ENCODE assay signal across 31 cellular contexts in the genomic region with DNA sequence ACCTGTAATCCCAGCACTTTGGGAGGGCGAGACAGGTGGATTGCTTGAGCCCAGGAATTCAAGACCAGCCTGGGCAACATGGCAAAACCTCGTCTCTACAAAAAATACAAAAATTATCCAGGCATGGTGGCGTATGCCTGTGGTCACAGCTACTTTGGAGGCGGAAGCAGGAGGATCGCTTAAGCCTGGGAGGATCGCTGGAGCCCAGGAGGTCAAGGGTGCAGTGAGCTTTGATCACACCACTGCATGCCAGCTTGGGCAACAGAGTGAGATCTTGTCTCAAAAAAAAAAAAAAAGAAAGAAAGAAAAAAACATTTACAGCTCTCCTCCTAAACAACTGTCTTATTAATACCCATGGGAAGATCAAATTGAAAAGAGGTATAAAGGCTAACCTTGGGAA. TPM values are rescaled to one million over a fixed set of nuclear protein-coding genes. Genes with fewer than 3 reads are reported as not detected.
DNase-seq lines count a peak whose midpoint lies in the region; ATAC-seq, FAIRE-seq and TF ChIP-seq lines count a peak whose summit lies in the region.
"Had no signal": no experiment of that assay in that cellular context is flagged by ENCODE, and none has a peak within 500 bp of the region (broad histone marks: within the 10 kb centered on the region; RNA-seq: fewer than 3 reads in every experiment).

No MANE protein-coding gene starts in this region.

- H2AFZ ChIP-seq in H9 (ENCODE audit: low read length) (no peak overlapping the region), H1 (ENCODE audit: low read length) (no peak overlapping the region), neural progenitor cell (replicated peaks) (no peak overlapping the region)

- H3K4ac ChIP-seq in H9 (ENCODE audit: low read depth, low read length) = no peak overlapping the region
- no peak overlapping the region for H3K4ac ChIP-seq in H1 (replicated peaks; ENCODE audit: insufficient read length, low read depth, low read length)

- H3K56ac ChIP-seq in H9 (ENCODE audit: insufficient read length, low read depth, low read length) (no peak overlapping the region), H1 (replicated peaks; ENCODE audit: insufficient read length, low read depth, low read length) (no peak overlapping the region)

- H3K36me3 Mint-ChIP-seq in H9 (ENCODE audit: insufficient read depth in 1 of 3, low read depth in 3 of 3) (no peaks in the 10 kb centered on the region; a peak in 1 of 7 replicates), neural progenitor cell (no peaks in the 10 kb centered on the region)
- H3K36me3 Mint-ChIP-seq: CD14-positive monocyte; CD8-positive, alpha-beta memory T cell had no signal

- H4K5ac ChIP-seq in H9 (ENCODE audit: insufficient read length, low read depth, low read length) (no peak overlapping the region), H1 (ENCODE audit: insufficient read length, low read depth, low read length) (no peak overlapping the region)

- H3K4me2 ChIP-seq in H9 (ENCODE audit: insufficient read depth, insufficient read length, low read length) (no peak overlapping the region), H1 (ENCODE audit: insufficient read depth in 1 of 2, low read depth in 2 of 2, low read length in 2 of 2) (no peak overlapping the region), neural progenitor cell (no peak overlapping the region)
- H3K4me2 ChIP-seq: KMS-11 had no signal

- TF ChIP-seq RAD21 in H1 (IDR thresholded peaks at IDR 0.05 in 1 of 2, conservative IDR thresholded peaks at IDR 0.05 in 1 of 2; ENCODE audit: low read depth in 2 of 2, low read length in 2 of 2) (no peak), liver (IDR thresholded peaks at IDR 0.05) (no peak)

- no peaks in the 10 kb centered on the region for H3K79me1 ChIP-seq in H9 (ENCODE audit: insufficient read depth, low read depth, low read length, poor library complexity, severe bottlenecking)
- no peaks in the 10 kb centered on the region for H3K79me1 ChIP-seq in H1 (ENCODE audit: low read depth, low read length)

- H2BK120ac ChIP-seq in H9 (ENCODE audit: low read depth, low read length, poor library complexity, severe bottlenecking) (no peak overlapping the region), H1 (replicated peaks; ENCODE audit: low read depth, low read length) (no peak overlapping the region)

- H3K4me3 Mint-ChIP-seq in H9 = no peak overlapping the region
- peak overlapping the region; percentile 18 for H3K4me3 Mint-ChIP-seq in neural progenitor cell
- H3K4me3 Mint-ChIP-seq: CD14-positive monocyte; CD8-positive, alpha-beta memory T cell; HFFc6 had no signal

- H3K9me3 ChIP-seq in H9 (ENCODE audit: control insufficient read depth, low read depth, low read length) (no peaks in the 10 kb centered on the region), H1 (ENCODE audit: insufficient read depth in 2 of 2, low read depth in 1 of 2, low read length in 1 of 2) (no peaks in the 10 kb centered on the region), liver (ENCODE audit: control insufficient read depth in 4 of 4, low read length in 3 of 4) (no peaks in the 10 kb centered on the region), neural progenitor cell (ENCODE audit: low read depth) (no peaks in the 10 kb centered on the region), WERI-Rb-1 (ENCODE audit: severe bottlenecking) (no peaks in the 10 kb centered on the region)
- H3K9me3 ChIP-seq: BE2C, HAP-1 had no signal

- H3K9me3 Mint-ChIP-seq in H9 (no peaks in the 10 kb centered on the region), neural progenitor cell (no peaks in the 10 kb centered on the region)
- H3K9me3 Mint-ChIP-seq: CD14-positive monocyte; CD8-positive, alpha-beta memory T cell; HFFc6 had no signal

- H3T11ph ChIP-seq in H9 (ENCODE audit: low read length) = no peak overlapping the region

- TF ChIP-seq CTCF in H9 (conservative IDR thresholded peaks at IDR 0.05) (no peak), H1 (IDR thresholded peaks at IDR 0.05; ENCODE audit: control extremely low read depth in 1 of 3, insufficient read depth in 1 of 3, low read depth in 1 of 3, low read length in 3 of 3) (no peak), liver (IDR thresholded peaks at IDR 0.05; ENCODE audit: low read depth, low read length, missing input control) (no peak), neural progenitor cell (IDR thresholded peaks at IDR 0.05) (no peak), WERI-Rb-1 (IDR thresholded peaks at IDR 0.05; ENCODE audit: low read depth, low read length) (no peak)

- H2BK20ac ChIP-seq in H9 (ENCODE audit: low read depth, low read length, poor library complexity, severe bottlenecking) (no peak overlapping the region), H1 (ENCODE audit: low read length) (peak overlapping the region; percentile 80; the same call in 1 of the 2 replicates)

- H3K79me2 ChIP-seq in H9 (ENCODE audit: insufficient read depth, low read length) = no peaks in the 10 kb centered on the region
- H3K79me2 ChIP-seq in H1 (ENCODE audit: control insufficient read depth in 1 of 2, insufficient read depth in 2 of 2, low read length in 2 of 2) = no peaks in the 10 kb centered on the region
- no peaks in the 10 kb centered on the region for H3K79me2 ChIP-seq in neural progenitor cell (ENCODE audit: low read depth)

- TF ChIP-seq POLR2A in H1 (IDR thresholded peaks at IDR 0.05; ENCODE audit: control extremely low read depth in 1 of 2, low read depth in 2 of 2, low read length in 2 of 2) = no peak

- H3K23me2 ChIP-seq in H9 (ENCODE audit: insufficient read length, low read depth, low read length, poor library complexity, severe bottlenecking) (no peaks in the 10 kb centered on the region), H1 (ENCODE audit: low read depth, low read length) (no peaks in the 10 kb centered on the region; the same call in 1 of the 2 replicates)

- H3K9ac ChIP-seq in H9 (ENCODE audit: extremely low read depth, insufficient read length, low read length) = no peak overlapping the region
- no peak overlapping the region for H3K9ac ChIP-seq in H1 (replicated peaks in 1 of 4; ENCODE audit: extremely low read depth in 1 of 4, low read depth in 3 of 4, low read length in 3 of 4)
- H3K9ac ChIP-seq in liver (ENCODE audit: low read depth in 1 of 2, low read length in 2 of 2) = no peak overlapping the region
- no peak overlapping the region for H3K9ac ChIP-seq in neural progenitor cell
- H3K9ac ChIP-seq: KMS-11 had no signal

- no peaks in the 10 kb centered on the region for H4K20me1 ChIP-seq in H9 (ENCODE audit: control insufficient read depth, insufficient read depth, insufficient read length)
- H4K20me1 ChIP-seq in H1 (replicated peaks in 1 of 2; ENCODE audit: control insufficient read depth in 1 of 2, insufficient read depth in 2 of 2, low read length in 2 of 2) = no peaks in the 10 kb centered on the region
- H4K20me1 ChIP-seq in neural progenitor cell (ENCODE audit: low read depth) = no peaks in the 10 kb centered on the region

- no peak for FAIRE-seq in H1 (lab: Jason Lieb, UNC)
- FAIRE-seq: GM12891 had no signal

- no peaks in the 10 kb centered on the region for H3K27me3 Mint-ChIP-seq in H9 (ENCODE audit: low read depth)
- H3K27me3 Mint-ChIP-seq in neural progenitor cell (ENCODE audit: insufficient read depth, low read depth) = peaks cover 8% of the 10 kb centered on the region

- H3K18ac ChIP-seq in H9 (ENCODE audit: insufficient read length, low read depth, low read length) = no peak overlapping the region
- no peak overlapping the region for H3K18ac ChIP-seq in H1 (ENCODE audit: extremely low read depth, low read length)

- CTCF ChIA-PET in H1 (lab: Charles Lee; ENCODE audit: partially characterized antibody) = interaction anchor here (0.9 to 8.0 kb wide), 11 partner anchors 14 to 224 kb away, joined by 3 to 51 read pairs (median 5); a partner anchor contains a TSS

- no peak for DNase-seq in H9
- no peak for DNase-seq in H1 (ENCODE audit: low read depth in 1 of 2, low spot score in 2 of 2)
- no peak for DNase-seq in neural progenitor cell (ENCODE audit: low spot score)
- DNase-seq in islet precursor cell = no peak
- DNase-seq in WERI-Rb-1 = no peak
- DNase-seq: 8988T; ACHN; BE2C; CD8-positive, alpha-beta memory T cell; DMS 273 treated with DMSO at 0.1 percent for 48 hours; DMS79; EL; GDM1; HFFc6; IMR-90; MM.1S; NCI-H1048; NCI-H1417; NCI-H1694; NCI-H2029 treated with DMSO at 0.1 percent for 48 hours; NCI-H510A; NCI-H69; SHP77 treated with DMSO at 0.1 percent for 48 hours had no signal

- H2AK5ac ChIP-seq in H9 (ENCODE audit: insufficient read length, low read length) (no peak overlapping the region), H1 (ENCODE audit: low read depth, low read length) (no peak overlapping the region)

- ATAC-seq in HG03520 (IDR thresholded peaks at IDR 0.05; ENCODE audit: unreplicated experiment) (no peak), GM19328 (IDR thresholded peaks at IDR 0.05; ENCODE audit: unreplicated experiment) (no peak)

- no peak overlapping the region for H3K14ac ChIP-seq in H9 (ENCODE audit: insufficient read depth, low read length)
- H3K14ac ChIP-seq in H1 (ENCODE audit: insufficient read length) = no peak overlapping the region

- H3K27ac Mint-ChIP-seq in H9 (peak overlapping the region in 2 of 3 experiments; percentile 12 to 44; a peak in 3 of 7 replicates), neural progenitor cell (peak overlapping the region; percentile 12)
- H3K27ac Mint-ChIP-seq: CD14-positive monocyte; CD8-positive, alpha-beta memory T cell; HFFc6 had no signal

- WGBS in H9 (ENCODE audit: extremely low coverage, insufficient read length, low lambda C conversion rate) = no CpG with 5 or more reads among the region's 6 CpGs
- WGBS in H1 (ENCODE audit: extremely low coverage in 1 of 2, insufficient coverage in 1 of 2, insufficient read length in 1 of 2, insufficient replicate concordance in 2 of 2, low coverage in 1 of 2, low lambda C conversion rate in 2 of 2, missing lambda C conversion rate in 1 of 2), 2 experiments = 86% methylated on average over 6 of the region's 6 CpGs; no CpG with 5 or more reads in 1 of the 2 experiments
- WGBS in liver = 48% methylated on average over 6 of the region's 6 CpGs

- H3K4me1 Mint-ChIP-seq in H9 (peaks cover 38 to 44% of the 10 kb centered on the region in 2 experiments), neural progenitor cell (peaks cover 13% of the 10 kb centered on the region)
- H3K4me1 Mint-ChIP-seq: CD8-positive, alpha-beta memory T cell had no signal

- no peak overlapping the region for H2BK12ac ChIP-seq in H9 (ENCODE audit: insufficient read length, low read depth, low read length)
- H2BK12ac ChIP-seq in H1 (ENCODE audit: low read depth, low read length) = peak overlapping the region; percentile 11; the same call in 1 of the 2 replicates

- H3K27ac ChIP-seq in H9 (ENCODE audit: insufficient read length, low read depth, low read length) (no peak overlapping the region), H1 (ENCODE audit: low read depth, low read length) (no peak overlapping the region), liver (ENCODE audit: low read depth in 1 of 2, low read length in 2 of 2) (peak overlapping the region in 1 of 2 donors; percentile 18), neural progenitor cell (no peak overlapping the region), WERI-Rb-1 (no peak overlapping the region)
- H3K27ac ChIP-seq: KMS-11, RWPE1 had no signal

- H4K8ac ChIP-seq in H9 (replicated peaks; ENCODE audit: insufficient read length, low read depth, low read length) (no peak overlapping the region), H1 (ENCODE audit: extremely low read depth, insufficient read depth, low read length) (no peak overlapping the region)

- H2BK15ac ChIP-seq in H9 (ENCODE audit: low read depth, low read length) (no peak overlapping the region), H1 (ENCODE audit: low read length) (0 out of 2 replicates have a peak overlapping the region, but pooled peaks have one; percentile 29)

- H3K27me3 ChIP-seq in H9 (ENCODE audit: insufficient read depth, low read length) = no peaks in the 10 kb centered on the region
- no peaks in the 10 kb centered on the region for H3K27me3 ChIP-seq in H1 (replicated peaks in 1 of 4; ENCODE audit: control insufficient read depth in 3 of 4, extremely low read depth in 1 of 4, insufficient read depth in 3 of 4, low read length in 3 of 4)
- H3K27me3 ChIP-seq in liver (ENCODE audit: control insufficient read depth in 4 of 4, insufficient read depth in 4 of 4, low read length in 3 of 4) = no peaks in the 10 kb centered on the region
- no peaks in the 10 kb centered on the region for H3K27me3 ChIP-seq in neural progenitor cell
- H3K27me3 ChIP-seq in WERI-Rb-1 (ENCODE audit: insufficient read depth, low read depth, severe bottlenecking) = no peaks in the 10 kb centered on the region
- H3K27me3 ChIP-seq: BE2C had no signal

- peaks cover 5% of the 10 kb centered on the region for H3K4me1 ChIP-seq in H9 (ENCODE audit: insufficient read depth, low read length)
- H3K4me1 ChIP-seq in H1 (replicated peaks in 1 of 4; ENCODE audit: control insufficient read depth in 3 of 4, insufficient read depth in 4 of 4, low read length in 3 of 4) = peaks cover 8 to 17% (median 14%) of the 10 kb centered on the region in 4 experiments
- peaks cover 0 to 6% (median 4%) of the 10 kb centered on the region in 4 donors for H3K4me1 ChIP-seq in liver (ENCODE audit: control insufficient read depth in 4 of 4, insufficient read depth in 4 of 4, low read length in 3 of 4)
- peaks cover 20% of the 10 kb centered on the region for H3K4me1 ChIP-seq in neural progenitor cell
- H3K4me1 ChIP-seq: BE2C had no signal

- H4K91ac ChIP-seq in H9 (ENCODE audit: insufficient read length, low read depth, low read length) = no peak overlapping the region
- no peak overlapping the region for H4K91ac ChIP-seq in H1 (replicated peaks; ENCODE audit: insufficient read length, low read length)

- TF ChIP-seq EP300 in H1 (IDR thresholded peaks at IDR 0.05; ENCODE audit: borderline replicate concordance in 1 of 2, low read depth in 2 of 2, low read length in 2 of 2) = no peak

- peaks cover 34% of the 10 kb centered on the region for H3F3A ChIP-seq in neural progenitor cell (ENCODE audit: low read depth)

- H3K36me3 ChIP-seq in H1 (ENCODE audit: control insufficient read depth in 2 of 4, insufficient read depth in 4 of 4, low read length in 3 of 4) (no peaks in the 10 kb centered on the region), liver (ENCODE audit: control insufficient read depth in 4 of 4, insufficient read depth in 3 of 4, low read depth in 1 of 4, low read length in 3 of 4) (no peaks in the 10 kb centered on the region), neural progenitor cell (no peaks in the 10 kb centered on the region), WERI-Rb-1 (no peaks in the 10 kb centered on the region)
- H3K36me3 ChIP-seq: BE2C, HAP-1 had no signal

- H3K4me3 ChIP-seq in H1 (ENCODE audit: extremely low read depth in 1 of 4, insufficient read depth in 2 of 4, low read depth in 3 of 4, low read length in 4 of 4) (no peak overlapping the region), liver (ENCODE audit: low read depth in 1 of 3, low read length in 3 of 3) (no peak overlapping the region), neural progenitor cell (no peak overlapping the region), WERI-Rb-1 (ENCODE audit: low read depth, low read length) (no peak overlapping the region)
- H3K4me3 ChIP-seq: HAP-1 had no signal

- H2BK5ac ChIP-seq in H9 (ENCODE audit: insufficient read length, low read length) (no peak overlapping the region), H1 (ENCODE audit: low read depth, low read length) (no peak overlapping the region; the same call in 1 of the 2 replicates)

- POLR2A ChIA-PET in H1 (lab: Charles Lee; ENCODE audit: partially characterized antibody) = interaction anchor here (0.6 to 3.4 kb wide), 5 partner anchors 11 to 50 kb away, joined by 3 to 16 read pairs (median 4); a partner anchor contains a TSS

- H3K23ac ChIP-seq in H9 (ENCODE audit: insufficient read length, low read depth, low read length) (no peak overlapping the region), H1 (ENCODE audit: insufficient read length) (no peak overlapping the region)

RNA-seq across cellular contexts. Expression of a gene that starts 8.8 kb away (rescaled TPM):
- total RNA-seq in H9 (2021) = 1.1 and 1.8 TPM in 2 replicates
- 4.7 and 5.2 TPM in 2 replicates for total RNA-seq in H1 (2021; fragmentation: NEBNext Ultra II Directional; extraction: Animal tissue kit (Norgen Biotek cat#: 25700))
- polyA plus RNA-seq in H1 (2011; rRNA removed) = 5.3 and 6.9 TPM in 2 replicates
- polyA plus RNA-seq in H1 (2011; cell fraction: cytosol; rRNA removed) = 6.9 TPM
- polyA plus RNA-seq in H1 (2011; cell fraction: nucleus; rRNA removed) = 8.2 TPM
- polyA plus RNA-seq in H1 (2012, experiment 1 of 2) = 7.5 to 8.9 TPM (median 7.9 TPM) in 4 replicates
- 9.3 TPM for polyA plus RNA-seq in H1 (2012, experiment 2 of 2)
- 10.1 TPM for polyA plus RNA-seq in H1 (2013, experiment 1 of 2)
- 10.6 TPM for polyA plus RNA-seq in H1 (2013, experiment 2 of 2)
- 3.2 and 3.8 TPM in 2 replicates for polyA minus RNA-seq in H1 (2011; rRNA and poly(A)+ RNA removed)
- polyA minus RNA-seq in H1 (2011; cell fraction: cytosol; rRNA and poly(A)+ RNA removed) = 5.0 TPM
- polyA minus RNA-seq in H1 (2011; cell fraction: nucleus; rRNA and poly(A)+ RNA removed) = 5.1 TPM
- not detected for total RNA-seq in liver
- under 1 TPM in 1 of 2 donors, not detected in 1; 0.14 TPM for polyA plus RNA-seq in liver
- 0.54 and 1.5 TPM in 2 replicates for total RNA-seq in neural progenitor cell (ENCODE audit: low replicate concordance)
- total RNA-seq: CD8-positive, alpha-beta memory T cell; HFFc6; IMR-90 had no signal
- polyA plus RNA-seq: CD14-positive monocyte; CD8-positive, alpha-beta memory T cell; IMR-90 had no signal

RNA-seq across cellular contexts. Expression of a gene that starts 15.4 kb away (rescaled TPM):
- total RNA-seq in H9 (2021) = 118 and 124 TPM in 2 replicates
- 187 and 196 TPM in 2 replicates for total RNA-seq in H1 (2021; fragmentation: NEBNext Ultra II Directional; extraction: Animal tissue kit (Norgen Biotek cat#: 25700))
- 558 and 626 TPM in 2 replicates for polyA plus RNA-seq in H1 (2011; rRNA removed)
- polyA plus RNA-seq in H1 (2011; cell fraction: cytosol; rRNA removed) = 409 TPM
- 636 TPM for polyA plus RNA-seq in H1 (2011; cell fraction: nucleus; rRNA removed)
- 210 to 268 TPM (median 256 TPM) in 4 replicates for polyA plus RNA-seq in H1 (2012, experiment 1 of 2)
- polyA plus RNA-seq in H1 (2012, experiment 2 of 2) = 267 TPM
- 396 TPM for polyA plus RNA-seq in H1 (2013, experiment 1 of 2)
- polyA plus RNA-seq in H1 (2013, experiment 2 of 2) = 418 TPM
- polyA minus RNA-seq in H1 (2011; rRNA and poly(A)+ RNA removed) = 456 and 664 TPM in 2 replicates
- 124 TPM for polyA minus RNA-seq in H1 (2011; cell fraction: cytosol; rRNA and poly(A)+ RNA removed)
- polyA minus RNA-seq in H1 (2011; cell fraction: nucleus; rRNA and poly(A)+ RNA removed) = 168 TPM
- total RNA-seq in liver = 10 to 100 TPM; 15.8 to 67.2 TPM
- polyA plus RNA-seq in liver = 10 to 100 TPM; 15.1 to 17.5 TPM
- total RNA-seq in neural progenitor cell (ENCODE audit: low replicate concordance) = 34.8 and 69.7 TPM in 2 replicates

RNA-seq across cellular contexts. Expression of a gene that starts 38.9 kb away (rescaled TPM):
- total RNA-seq in H9 (2021) = 1,986 and 2,056 TPM in 2 replicates
- 2,224 and 2,297 TPM in 2 replicates for total RNA-seq in H1 (2021; fragmentation: NEBNext Ultra II Directional; extraction: Animal tissue kit (Norgen Biotek cat#: 25700))
- polyA plus RNA-seq in H1 (2011; rRNA removed) = 1,244 and 1,564 TPM in 2 replicates
- 1,987 TPM for polyA plus RNA-seq in H1 (2011; cell fraction: cytosol; rRNA removed)
- 1,165 TPM for polyA plus RNA-seq in H1 (2011; cell fraction: nucleus; rRNA removed)
- polyA plus RNA-seq in H1 (2012, experiment 1 of 2) = 2,191 to 2,644 TPM (median 2,404 TPM) in 4 replicates
- polyA plus RNA-seq in H1 (2012, experiment 2 of 2) = 384 TPM
- 1,706 TPM for polyA plus RNA-seq in H1 (2013, experiment 1 of 2)
- polyA plus RNA-seq in H1 (2013, experiment 2 of 2) = 1,654 TPM
- 1,724 and 1,899 TPM in 2 replicates for polyA minus RNA-seq in H1 (2011; rRNA and poly(A)+ RNA removed)
- 850 TPM for polyA minus RNA-seq in H1 (2011; cell fraction: cytosol; rRNA and poly(A)+ RNA removed)
- 610 TPM for polyA minus RNA-seq in H1 (2011; cell fraction: nucleus; rRNA and poly(A)+ RNA removed)
- 100 to 1,000 TPM; 170 to 281 TPM for total RNA-seq in liver
- polyA plus RNA-seq in liver = 100 to 1,000 TPM; 129 to 235 TPM
- 1,851 and 2,068 TPM in 2 replicates for total RNA-seq in neural progenitor cell (ENCODE audit: low replicate concordance)

RNA-seq across cellular contexts. Expression of a gene that starts 49.3 kb away (rescaled TPM):
- 0.28 and 0.29 TPM in 2 replicates for total RNA-seq in H9 (2021)
- 0.97 and 1.2 TPM in 2 replicates for total RNA-seq in H1 (2021; fragmentation: NEBNext Ultra II Directional; extraction: Animal tissue kit (Norgen Biotek cat#: 25700))
- 0.95 and 1.8 TPM in 2 replicates for polyA plus RNA-seq in H1 (2011; rRNA removed)
- polyA plus RNA-seq in H1 (2011; cell fraction: cytosol; rRNA removed) = 1.4 TPM
- 7.7 TPM for polyA plus RNA-seq in H1 (2011; cell fraction: nucleus; rRNA removed)
- 1.0 to 1.9 TPM (median 1.2 TPM) in 4 replicates for polyA plus RNA-seq in H1 (2012, experiment 1 of 2)
- 0.92 TPM for polyA plus RNA-seq in H1 (2012, experiment 2 of 2)
- 1.2 TPM for polyA plus RNA-seq in H1 (2013, experiment 1 of 2)
- 0.99 TPM for polyA plus RNA-seq in H1 (2013, experiment 2 of 2)
- polyA minus RNA-seq in H1 (2011; rRNA and poly(A)+ RNA removed) = 1.0 and 1.2 TPM in 2 replicates
- polyA minus RNA-seq in H1 (2011; cell fraction: cytosol; rRNA and poly(A)+ RNA removed) = 1.2 TPM
- 1.3 TPM for polyA minus RNA-seq in H1 (2011; cell fraction: nucleus; rRNA and poly(A)+ RNA removed)
- total RNA-seq in liver = under 1 TPM; 0.08 to 0.19 TPM
- polyA plus RNA-seq in liver = under 1 TPM in 1 of 2 donors, not detected in 1; 0.09 TPM
- 0.40 and 0.49 TPM in 2 replicates for total RNA-seq in neural progenitor cell (ENCODE audit: low replicate concordance)
- total RNA-seq: CD8-positive, alpha-beta memory T cell; HFFc6; IMR-90 had no signal
- polyA plus RNA-seq: CD14-positive monocyte; CD8-positive, alpha-beta memory T cell; IMR-90 had no signal

RNA-seq across cellular contexts. Expression of a gene that starts 49.4 kb away (rescaled TPM):
- total RNA-seq in H9 (2021) = 34.5 and 36.1 TPM in 2 replicates
- 29.5 and 32.3 TPM in 2 replicates for total RNA-seq in H1 (2021; fragmentation: NEBNext Ultra II Directional; extraction: Animal tissue kit (Norgen Biotek cat#: 25700))
- 65.0 and 73.7 TPM in 2 replicates for polyA plus RNA-seq in H1 (2011; rRNA removed)
- 49.6 TPM for polyA plus RNA-seq in H1 (2011; cell fraction: cytosol; rRNA removed)
- 90.4 TPM for polyA plus RNA-seq in H1 (2011; cell fraction: nucleus; rRNA removed)
- 26.2 to 41.2 TPM (median 36.7 TPM) in 4 replicates for polyA plus RNA-seq in H1 (2012, experiment 1 of 2)
- polyA plus RNA-seq in H1 (2012, experiment 2 of 2) = 48.9 TPM
- polyA plus RNA-seq in H1 (2013, experiment 1 of 2) = 43.7 TPM
- 43.6 TPM for polyA plus RNA-seq in H1 (2013, experiment 2 of 2)
- polyA minus RNA-seq in H1 (2011; rRNA and poly(A)+ RNA removed) = 48.1 and 49.1 TPM in 2 replicates
- 21.4 TPM for polyA minus RNA-seq in H1 (2011; cell fraction: cytosol; rRNA and poly(A)+ RNA removed)
- 25.3 TPM for polyA minus RNA-seq in H1 (2011; cell fraction: nucleus; rRNA and poly(A)+ RNA removed)
- 10 to 100 TPM; 19.8 to 22.4 TPM for total RNA-seq in liver
- 10 to 100 TPM; 18.9 to 27.0 TPM for polyA plus RNA-seq in liver
- 33.9 and 47.0 TPM in 2 replicates for total RNA-seq in neural progenitor cell (ENCODE audit: low replicate concordance)
